In the genomic region with DNA sequence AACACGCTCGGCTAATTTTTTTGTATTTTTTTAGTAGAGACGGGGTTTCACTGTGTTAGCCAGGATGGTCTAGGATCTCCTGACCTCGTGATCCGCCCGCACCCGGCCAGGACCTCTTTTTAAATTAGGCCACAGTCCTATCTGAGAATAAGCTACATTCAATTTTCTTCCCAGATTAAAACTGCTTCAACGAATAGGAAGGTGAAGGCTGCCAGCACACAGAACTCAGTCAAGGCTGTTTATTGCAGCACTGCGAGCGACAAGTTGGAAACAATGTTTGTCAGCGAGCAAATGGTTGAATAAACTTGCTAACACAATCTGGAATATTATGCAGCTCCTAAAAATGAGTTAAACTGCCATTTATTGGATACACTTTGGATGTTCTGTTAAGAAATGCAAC, we compare ENCODE assay signal across 14 cellular contexts. TPM values are rescaled to one million over a fixed set of nuclear protein-coding genes. Genes with fewer than 3 reads are reported as not detected.
DNase-seq lines count a peak whose midpoint lies in the region; ATAC-seq and TF ChIP-seq lines count a peak whose summit lies in the region.
"Had no signal": no experiment of that assay in that cellular context is flagged by ENCODE, and none has a peak within 500 bp of the region (broad histone marks: within the 10 kb centered on the region; RNA-seq: fewer than 3 reads in every experiment).

No MANE protein-coding gene starts in this region.

- H3K4me2 ChIP-seq in OCI-LY1 (ENCODE audit: low read length), result peak overlapping the region; percentile 77

- no peak overlapping the region for H3K27ac Mint-ChIP-seq in activated CD8-positive, alpha-beta memory T cell treated with anti-CD3 and anti-CD28 coated beads, Interleukin-2, amount 10 ng/mL, durations not matched to agents 7 days and 5 days
- no peak overlapping the region for H3K27ac Mint-ChIP-seq in central memory CD8-positive, alpha-beta T cell (ENCODE audit: low read depth)

- H3K9me3 Mint-ChIP-seq in activated CD8-positive, alpha-beta memory T cell treated with anti-CD3 and anti-CD28 coated beads, Interleukin-2, amount 10 ng/mL, durations not matched to agents 7 days and 5 days (ENCODE audit: low read depth), result no peaks in the 10 kb centered on the region
- H3K9me3 Mint-ChIP-seq in central memory CD8-positive, alpha-beta T cell, result no peaks in the 10 kb centered on the region

- peaks cover 38% of the 10 kb centered on the region for H3K36me3 ChIP-seq in OCI-LY1 (ENCODE audit: insufficient read depth, low read length)
- H3K36me3 ChIP-seq: prostate gland had no signal

- no peaks in the 10 kb centered on the region for H3K27me3 ChIP-seq in OCI-LY1 (ENCODE audit: insufficient read depth, low read length)
- H3K27me3 ChIP-seq: suprapubic skin had no signal

- CTCF ChIA-PET in activated CD8-positive, alpha-beta memory T cell treated with anti-CD3 and anti-CD28 coated beads, Interleukin-2, amount 10 ng/mL, durations not matched to agents 7 days and 5 days (lab: Charles Lee), result interaction anchor here (0.7 to 11.0 kb wide), 5 partner anchors 23 to 520 kb away, joined by 3 to 153 read pairs (median 5); partner anchors contain the start of genes BLOC1S4 and TADA2B

- no peaks in the 10 kb centered on the region for H4K20me1 ChIP-seq in OCI-LY1 (ENCODE audit: insufficient read depth, low read length)

- H3K36me3 Mint-ChIP-seq in activated CD8-positive, alpha-beta memory T cell treated with anti-CD3 and anti-CD28 coated beads, Interleukin-2, amount 10 ng/mL, durations not matched to agents 7 days and 5 days, result peaks cover 39% of the 10 kb centered on the region
- H3K36me3 Mint-ChIP-seq in central memory CD8-positive, alpha-beta T cell (ENCODE audit: insufficient read depth), result peaks cover 45% of the 10 kb centered on the region

- no peak overlapping the region for H3K27ac ChIP-seq in OCI-LY1 (ENCODE audit: low read depth, low read length, poor library complexity, severe bottlenecking)
- H3K27ac ChIP-seq: prostate gland, suprapubic skin had no signal

- peak overlapping the region; percentile 87 for H3K4me3 Mint-ChIP-seq in activated CD8-positive, alpha-beta memory T cell treated with anti-CD3 and anti-CD28 coated beads, Interleukin-2, amount 10 ng/mL, durations not matched to agents 7 days and 5 days
- H3K4me3 Mint-ChIP-seq in central memory CD8-positive, alpha-beta T cell, result peak overlapping the region; percentile 85

- no peaks in the 10 kb centered on the region for H3F3A ChIP-seq in OCI-LY1 (ENCODE audit: insufficient read depth, low read length)

- TF ChIP-seq CTCF in OCI-LY1 (IDR thresholded peaks at IDR 0.05; ENCODE audit: low read length), result no peak

- H3K4me1 ChIP-seq in OCI-LY1 (ENCODE audit: insufficient read depth, low read length, severe bottlenecking), result peaks cover 20% of the 10 kb centered on the region

- intact Hi-C loops in sciatic nerve (cut with DNase I), result loop anchor here (10.0 kb wide), 1 partner anchor 351 kb away; the partner anchor contains the start of gene BLOC1S4

- H3K4me1 Mint-ChIP-seq in activated CD8-positive, alpha-beta memory T cell treated with anti-CD3 and anti-CD28 coated beads, Interleukin-2, amount 10 ng/mL, durations not matched to agents 7 days and 5 days, result peaks cover 42% of the 10 kb centered on the region
- peaks cover 39% of the 10 kb centered on the region for H3K4me1 Mint-ChIP-seq in central memory CD8-positive, alpha-beta T cell

- peaks cover 16% of the 10 kb centered on the region for H3K79me2 ChIP-seq in OCI-LY1 (ENCODE audit: insufficient read depth, low read length)

- no peak for DNase-seq in activated CD8-positive, alpha-beta memory T cell treated with anti-CD3 and anti-CD28 coated beads, Interleukin-2, amount 10 ng/mL, durations not matched to agents 7 days and 5 days
- no peak for DNase-seq in activated CD8-positive, alpha-beta memory T cell treated with anti-CD3 and anti-CD28 coated beads, Interleukin-2, amount 50 U/mL, for 4 hours
- DNase-seq in central memory CD8-positive, alpha-beta T cell (ENCODE audit: low spot score in 2 of 2), result no peak
- DNase-seq in sciatic nerve (ENCODE audit: low spot score) (peak; percentile 12), NCI-H345 treated with DMSO at 0.1 percent for 48 hours (lab: John Stamatoyannopoulos, UW; ENCODE audit: unreplicated experiment) (no peak), NCI-H1417 (lab: John Stamatoyannopoulos, UW) (no peak)
- DNase-seq: cortex of kidney, NCI-H2107, T-helper 9 cell had no signal

- H3K9ac ChIP-seq in OCI-LY1 (ENCODE audit: low read length), result no peak overlapping the region

- H3K27me3 Mint-ChIP-seq in activated CD8-positive, alpha-beta memory T cell treated with anti-CD3 and anti-CD28 coated beads, Interleukin-2, amount 10 ng/mL, durations not matched to agents 7 days and 5 days, result peaks cover 2% of the 10 kb centered on the region
- H3K27me3 Mint-ChIP-seq in central memory CD8-positive, alpha-beta T cell, result no peaks in the 10 kb centered on the region

- no peak for ATAC-seq in activated CD8-positive, alpha-beta memory T cell treated with anti-CD3 and anti-CD28 coated beads, Interleukin-2, amount 10 ng/mL, durations not matched to agents 7 days and 5 days
- no peak for ATAC-seq in central memory CD8-positive, alpha-beta T cell (replicated peaks; ENCODE audit: extremely low read depth, poor library complexity, severe bottlenecking)
- ATAC-seq in sciatic nerve (no peak), GM19452 (IDR thresholded peaks at IDR 0.05; ENCODE audit: unreplicated experiment) (no peak)
- ATAC-seq: left lobe of liver had no signal

- no peak overlapping the region for H2AFZ ChIP-seq in OCI-LY1 (ENCODE audit: low read length)

- peak overlapping the region; percentile 77 for H3K4me3 ChIP-seq in OCI-LY1 (ENCODE audit: low read depth, low read length, poor library complexity, severe bottlenecking)

- no peaks in the 10 kb centered on the region for H3K9me2 ChIP-seq in OCI-LY1 (ENCODE audit: low read depth, low read length)

- no peaks in the 10 kb centered on the region for H3K9me3 ChIP-seq in OCI-LY1 (ENCODE audit: low read length)
- H3K9me3 ChIP-seq: prostate gland, suprapubic skin had no signal

RNA-seq across cellular contexts. Expression of gene GRPEL1, which starts 1.9 kb away (rescaled TPM):
- 10 to 100 TPM; 40.0 to 59.9 TPM for total RNA-seq in activated CD8-positive, alpha-beta memory T cell treated with anti-CD3 and anti-CD28 coated beads, Interleukin-2, amount 10 ng/mL, durations not matched to agents 7 days and 5 days
- total RNA-seq in sciatic nerve, result 20.6 TPM

RNA-seq across cellular contexts. Expression of gene TADA2B, which starts 22.8 kb away (rescaled TPM):
- total RNA-seq in activated CD8-positive, alpha-beta memory T cell treated with anti-CD3 and anti-CD28 coated beads, Interleukin-2, amount 10 ng/mL, durations not matched to agents 7 days and 5 days, result 10 to 100 TPM; 16.9 to 21.4 TPM
- 14.8 TPM for total RNA-seq in sciatic nerve
